33 cellular contexts compared by ENCODE assay signal in genomic region chr5:4271193-4271592, GRCh38.
"Had no signal": no experiment of that assay in that cellular context is flagged by ENCODE, and none has a peak within 500 bp of the region (broad histone marks: within the 10 kb centered on the region; RNA-seq: fewer than 3 reads in every experiment).

No MANE protein-coding gene starts in this region.

- FAIRE-seq: astrocyte, bronchial epithelial cell, colon had no signal

- H3K36me3 ChIP-seq: adrenal gland, ascending aorta, brain microvascular endothelial cell, breast epithelium, cardiac muscle cell had no signal

- H3K4me1 ChIP-seq: adrenal gland, ascending aorta, body of pancreas, breast epithelium had no signal

- H3K27me3 ChIP-seq: adrenal gland, ascending aorta, body of pancreas, brain microvascular endothelial cell, breast epithelium, cardiac muscle cell had no signal

- DNase-seq: activated effector memory CD4-positive, alpha-beta T cell treated with anti-CD3 and anti-CD28 coated beads, Interleukin-2, amount 50 U/mL, for 16 hours; activated effector memory CD4-positive, alpha-beta T cell treated with Interleukin-2 at 50 U/mL for 16 hours; activated gamma-delta T cell; activated gamma-delta T cell treated with Interleukin-2 at 50 U/mL for 16 hours; activated naive CD4-positive, alpha-beta T cell; activated naive CD4-positive, alpha-beta T cell treated with anti-CD3 and anti-CD28 coated beads for 36 hours; activated naive CD4-positive, alpha-beta T cell treated with anti-CD3 and anti-CD28 coated beads, Interleukin-2, amount 10 ng/mL, durations not matched to agents 7 days and 5 days; activated naive CD4-positive, alpha-beta T cell treated with anti-CD3 and anti-CD28 coated beads, Interleukin-2, amount 50 U/mL, for 16 hours; activated naive CD4-positive, alpha-beta T cell treated with Interleukin-2 at 50 U/mL for 16 hours; activated naive CD8-positive, alpha-beta T cell treated with anti-CD3 and anti-CD28 coated beads for 36 hours; activated naive CD8-positive, alpha-beta T cell treated with anti-CD3 and anti-CD28 coated beads, Interleukin-2, amount 10 ng/mL, durations not matched to agents 7 days and 5 days; activated naive CD8-positive, alpha-beta T cell treated with anti-CD3 and anti-CD28 coated beads, Interleukin-2, amount 50 U/mL, for 24 hours; activated T-cell treated with anti-CD3 and anti-CD28 coated beads, Interleukin-2, amount 50 U/mL, for 4 hours; activated T-cell treated with anti-CD3 and anti-CD28 coated beads, Interleukin-2, amount 50 U/mL, for 48 hours; activated T-cell treated with anti-CD3 and anti-CD28 coated beads, Interleukin-2, amount 50 U/mL, for 72 hours; adrenal gland; amniotic stem cell; amygdala; anterior cingulate cortex; aorta; body of pancreas; brain microvascular endothelial cell; caudate nucleus; central memory CD4-positive, alpha-beta T cell; cerebellar nuclear complex had no signal

- ATAC-seq: activated naive CD4-positive, alpha-beta T cell treated with anti-CD3 and anti-CD28 coated beads, Interleukin-2, amount 50 U/mL, for 72 hours; activated naive CD8-positive, alpha-beta T cell treated with anti-CD3 and anti-CD28 coated beads, Interleukin-2, amount 50 U/mL, for 24 hours; activated T-cell treated with anti-CD3 and anti-CD28 coated beads, Interleukin-2, amount 50 U/mL, for 4 hours; activated T-cell treated with anti-CD3 and anti-CD28 coated beads, Interleukin-2, amount 50 U/mL, for 72 hours; activated T-helper 17 cell treated with anti-CD3 and anti-CD28 coated beads, Interleukin-2, amount 50 U/mL, for 72 hours; body of pancreas had no signal

- H3K4me3 ChIP-seq: adrenal gland, ascending aorta, body of pancreas, breast epithelium, cardiac muscle cell had no signal

- H3K27ac ChIP-seq: adrenal gland, ascending aorta, body of pancreas, brain microvascular endothelial cell, breast epithelium, cardiac muscle cell had no signal

- H3K9me3 ChIP-seq: adrenal gland, body of pancreas had no signal
